Comparison of ENCODE assay signal across 9 cellular contexts in the genomic region with DNA sequence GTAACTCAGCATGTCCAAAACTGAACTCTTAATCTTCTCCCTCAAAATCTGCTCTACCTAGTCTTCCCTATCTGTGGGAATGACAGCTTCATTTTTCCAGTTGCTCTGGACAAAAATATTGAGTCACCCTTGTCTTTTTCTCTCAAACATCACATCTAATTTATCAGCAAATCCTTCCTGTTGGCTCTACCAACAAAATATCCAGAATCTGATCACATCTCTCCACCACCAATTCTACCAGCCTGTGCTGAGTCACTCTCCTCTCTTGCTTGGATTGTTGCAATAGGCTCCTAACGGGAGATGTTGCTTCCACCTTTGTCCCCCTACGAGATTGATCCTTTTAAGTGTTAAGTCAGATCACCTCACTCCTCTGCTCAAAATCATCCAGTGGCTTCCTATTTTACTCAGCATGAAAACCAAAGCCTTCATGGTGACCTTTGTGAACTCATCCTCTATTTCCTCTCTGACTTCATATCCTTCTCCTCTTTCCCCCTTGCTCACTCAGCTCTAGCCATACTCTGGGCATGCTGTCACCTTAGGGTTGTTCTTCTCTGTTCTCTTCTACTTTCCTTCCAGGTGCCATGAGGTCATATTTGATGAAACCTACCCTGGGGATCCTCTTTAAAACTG. TPM values are rescaled to one million over a fixed set of nuclear protein-coding genes. Genes with fewer than 3 reads are reported as not detected.
DNase-seq lines count a peak whose midpoint lies in the region; ATAC-seq and TF ChIP-seq lines count a peak whose summit lies in the region.
"Had no signal": no experiment of that assay in that cellular context is flagged by ENCODE, and none has a peak within 500 bp of the region (broad histone marks: within the 10 kb centered on the region; RNA-seq: fewer than 3 reads in every experiment).

No MANE protein-coding gene starts in this region.

- ATAC-seq in activated T-cell treated with anti-CD3 and anti-CD28 coated beads, Interleukin-2, amount 50 U/mL, for 72 hours (replicated peaks in 1 of 2) = peak; percentile 86 to 91
- ATAC-seq in HG03432 (IDR thresholded peaks at IDR 0.05; ENCODE audit: unreplicated experiment) = peak; percentile 61
- peak; percentile 67 for ATAC-seq in activated CD8-positive, alpha-beta T cell treated with anti-CD3 and anti-CD28 coated beads for 36 hours
- no peak for ATAC-seq in gastrocnemius medialis
- ATAC-seq in HG03520 (IDR thresholded peaks at IDR 0.05; ENCODE audit: unreplicated experiment) = no peak
- ATAC-seq in GM21723 (IDR thresholded peaks at IDR 0.05; ENCODE audit: unreplicated experiment) = no peak

- H3K27ac Mint-ChIP-seq in activated T-cell treated with anti-CD3 and anti-CD28 coated beads, Interleukin-2, amount 50 U/mL, for 72 hours = peak overlapping the region; percentile 2
- no peak overlapping the region for H3K27ac Mint-ChIP-seq in activated T-cell treated with anti-CD3 and anti-CD28 coated beads, Interleukin-2, amount 50 U/mL, for 24 hours
- no peak overlapping the region for H3K27ac Mint-ChIP-seq in activated CD8-positive, alpha-beta T cell treated with anti-CD3 and anti-CD28 coated beads for 36 hours

- no peak overlapping the region for H3K4me3 ChIP-seq in gastrocnemius medialis

- no peaks in the 10 kb centered on the region for H3K27me3 ChIP-seq in gastrocnemius medialis

- peaks cover 17% of the 10 kb centered on the region for H3K4me1 Mint-ChIP-seq in activated T-cell treated with anti-CD3 and anti-CD28 coated beads, Interleukin-2, amount 50 U/mL, for 72 hours (ENCODE audit: low read depth)
- peaks cover 13% of the 10 kb centered on the region for H3K4me1 Mint-ChIP-seq in activated T-cell treated with anti-CD3 and anti-CD28 coated beads, Interleukin-2, amount 50 U/mL, for 24 hours (ENCODE audit: low read depth)
- H3K4me1 Mint-ChIP-seq in activated CD8-positive, alpha-beta T cell treated with anti-CD3 and anti-CD28 coated beads for 36 hours (ENCODE audit: low read depth) = peaks cover 10% of the 10 kb centered on the region

- no peaks in the 10 kb centered on the region for H3K36me3 ChIP-seq in gastrocnemius medialis

- POLR2A ChIA-PET in activated CD8-positive, alpha-beta T cell treated with anti-CD3 and anti-CD28 coated beads for 36 hours (lab: Charles Lee) = no interaction called here

- no peak for TF ChIP-seq CTCF in activated CD8-positive, alpha-beta T cell treated with anti-CD3 and anti-CD28 coated beads for 36 hours (IDR thresholded peaks at IDR 0.05)
- TF ChIP-seq CTCF in gastrocnemius medialis (IDR thresholded peaks at IDR 0.05 in 4 of 5, conservative IDR thresholded peaks at IDR 0.05 in 1 of 5) = no peak

- TF ChIP-seq POLR2A in gastrocnemius medialis (IDR thresholded peaks at IDR 0.05) = no peak

- in situ Hi-C loops in gastrocnemius medialis (cut with MboI; ENCODE audit: low sequenced_read_pairs in 4 of 4) = loop anchor here in 1 of 4 donors (5.0 kb wide), 1 partner anchor 68 kb away; no protein-coding TSS in a partner anchor

- H3K27ac ChIP-seq in gastrocnemius medialis = peak overlapping the region; percentile 54 to 89 (median 69)

- peak; percentile 16 to 37 for DNase-seq in activated T-cell treated with anti-CD3 and anti-CD28 coated beads, Interleukin-2, amount 50 U/mL, for 72 hours
- no peak for DNase-seq in activated T-cell treated with anti-CD3 and anti-CD28 coated beads, Interleukin-2, amount 50 U/mL, for 24 hours
- no peak for DNase-seq in activated CD8-positive, alpha-beta T cell treated with anti-CD3 and anti-CD28 coated beads for 36 hours
- DNase-seq in gastrocnemius medialis (no peak), AG20443 (ENCODE audit: low spot score) (no peak)
- DNase-seq: NCI-H510A treated with DMSO at 0.1 percent for 48 hours had no signal

- CTCF ChIA-PET in activated CD8-positive, alpha-beta T cell treated with anti-CD3 and anti-CD28 coated beads for 36 hours (lab: Charles Lee) = interaction anchor here (1.7 to 10.1 kb wide), 5 partner anchors 18 to 71 kb away, joined by 6 to 505 read pairs (median 18); a partner anchor contains a TSS

- no peaks in the 10 kb centered on the region for H3K9me3 ChIP-seq in gastrocnemius medialis

- intact Hi-C loops in activated CD8-positive, alpha-beta T cell treated with anti-CD3 and anti-CD28 coated beads for 36 hours (cut with micrococcal nuclease) = no loop called here
- intact Hi-C loops in gastrocnemius medialis (cut with DNase I; ENCODE audit: low total_unique reads) = no loop called here

- H3K36me3 Mint-ChIP-seq in activated T-cell treated with anti-CD3 and anti-CD28 coated beads, Interleukin-2, amount 50 U/mL, for 72 hours (ENCODE audit: insufficient read depth in 2 of 2) = no peaks in the 10 kb centered on the region
- no peaks in the 10 kb centered on the region for H3K36me3 Mint-ChIP-seq in activated T-cell treated with anti-CD3 and anti-CD28 coated beads, Interleukin-2, amount 50 U/mL, for 24 hours (ENCODE audit: low read depth)
- no peaks in the 10 kb centered on the region for H3K36me3 Mint-ChIP-seq in activated CD8-positive, alpha-beta T cell treated with anti-CD3 and anti-CD28 coated beads for 36 hours (ENCODE audit: low read depth)

- H3K27me3 Mint-ChIP-seq in activated T-cell treated with anti-CD3 and anti-CD28 coated beads, Interleukin-2, amount 50 U/mL, for 72 hours (ENCODE audit: low read depth) = peaks cover 60% of the 10 kb centered on the region
- peaks cover 78% of the 10 kb centered on the region for H3K27me3 Mint-ChIP-seq in activated T-cell treated with anti-CD3 and anti-CD28 coated beads, Interleukin-2, amount 50 U/mL, for 24 hours
- H3K27me3 Mint-ChIP-seq in activated CD8-positive, alpha-beta T cell treated with anti-CD3 and anti-CD28 coated beads for 36 hours = peaks cover 46% of the 10 kb centered on the region

- H3K4me1 ChIP-seq in gastrocnemius medialis = peaks cover 17 to 30% of the 10 kb centered on the region in 2 donors

- peak overlapping the region in 1 of 2 donors; percentile 13 for H3K4me3 Mint-ChIP-seq in activated T-cell treated with anti-CD3 and anti-CD28 coated beads, Interleukin-2, amount 50 U/mL, for 72 hours
- no peak overlapping the region for H3K4me3 Mint-ChIP-seq in activated T-cell treated with anti-CD3 and anti-CD28 coated beads, Interleukin-2, amount 50 U/mL, for 24 hours
- H3K4me3 Mint-ChIP-seq in activated CD8-positive, alpha-beta T cell treated with anti-CD3 and anti-CD28 coated beads for 36 hours = no peak overlapping the region

- H3K9me3 Mint-ChIP-seq in activated T-cell treated with anti-CD3 and anti-CD28 coated beads, Interleukin-2, amount 50 U/mL, for 72 hours = no peaks in the 10 kb centered on the region
- no peaks in the 10 kb centered on the region for H3K9me3 Mint-ChIP-seq in activated T-cell treated with anti-CD3 and anti-CD28 coated beads, Interleukin-2, amount 50 U/mL, for 24 hours
- H3K9me3 Mint-ChIP-seq in activated CD8-positive, alpha-beta T cell treated with anti-CD3 and anti-CD28 coated beads for 36 hours = no peaks in the 10 kb centered on the region

RNA-seq across cellular contexts. Expression of a gene that starts 21.5 kb away (rescaled TPM):
- total RNA-seq in activated T-cell treated with anti-CD3 and anti-CD28 coated beads, Interleukin-2, amount 50 U/mL, for 72 hours = 10 to 100 TPM; 28.6 to 34.5 TPM
- 10 to 100 TPM; 37.4 to 40.6 TPM for total RNA-seq in activated CD8-positive, alpha-beta T cell treated with anti-CD3 and anti-CD28 coated beads for 36 hours
- total RNA-seq in gastrocnemius medialis = 100 to 1,000 TPM in 1 of 4 donors, 10 to 100 TPM in 3; 57.2 to 112 (median 80.4) TPM

Comparison
In these comparisons a context has a peak if more than half of its experiments do, and no peak if none do; other contexts are left out.
1. DNase-seq: peak in activated T-cell treated with anti-CD3 and anti-CD28 coated beads, Interleukin-2, amount 50 U/mL, for 72 hours (2 of 2); none in activated T-cell treated with anti-CD3 and anti-CD28 coated beads, Interleukin-2, amount 50 U/mL, for 24 hours (single experiment), activated CD8-positive, alpha-beta T cell treated with anti-CD3 and anti-CD28 coated beads for 36 hours (single experiment), gastrocnemius medialis (0 of 2) and AG20443 (single experiment).
2. ATAC-seq: peak in activated T-cell treated with anti-CD3 and anti-CD28 coated beads, Interleukin-2, amount 50 U/mL, for 72 hours (2 of 2), HG03432 (single experiment) and activated CD8-positive, alpha-beta T cell treated with anti-CD3 and anti-CD28 coated beads for 36 hours (single experiment); none in gastrocnemius medialis (0 of 2), HG03520 (single experiment) and GM21723 (single experiment).